ENCODE assay signal across 8 cellular contexts in the genomic region with DNA sequence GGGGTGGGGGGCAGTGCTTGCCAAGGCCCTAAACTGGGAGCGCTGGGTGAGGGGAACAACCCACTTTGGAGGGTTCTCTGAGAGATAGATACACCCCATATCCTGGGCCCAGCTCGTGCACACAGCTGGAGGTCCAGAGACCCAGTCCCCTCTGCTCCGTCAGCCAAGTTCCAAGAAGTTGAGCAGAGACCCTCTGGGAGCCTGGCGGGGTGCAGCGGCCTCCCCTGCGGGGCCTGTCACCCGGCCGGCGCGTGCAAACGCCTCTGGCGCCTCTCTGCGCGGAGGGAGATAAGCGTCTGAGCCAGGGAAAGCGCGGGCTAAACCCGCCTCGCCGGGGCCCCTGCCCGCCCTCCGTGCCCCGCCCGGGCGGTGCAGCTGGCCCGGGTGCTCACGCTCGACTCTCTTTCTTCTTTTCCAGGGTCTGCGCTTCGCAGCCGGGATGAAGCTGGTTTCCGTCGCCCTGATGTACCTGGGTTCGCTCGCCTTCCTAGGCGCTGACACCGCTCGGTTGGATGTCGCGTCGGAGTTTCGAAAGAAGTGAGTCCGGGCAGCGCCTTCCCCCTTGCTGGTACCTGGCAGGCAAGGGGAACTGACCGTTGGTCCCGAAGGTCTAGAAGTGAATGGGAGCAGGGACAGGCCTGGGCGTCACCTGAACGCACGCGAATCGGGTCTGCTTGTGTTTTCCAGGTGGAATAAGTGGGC. TPM values are rescaled to one million over a fixed set of nuclear protein-coding genes. Genes with fewer than 3 reads are reported as not detected.
DNase-seq lines count a peak whose midpoint lies in the region; ATAC-seq and TF ChIP-seq lines count a peak whose summit lies in the region.

No MANE protein-coding gene starts in this region.

- no peaks in the 10 kb centered on the region for H3K79me2 ChIP-seq in SU-DHL-6 (ENCODE audit: insufficient read depth, low read length)

- ATAC-seq in GM21723 (IDR thresholded peaks at IDR 0.05; ENCODE audit: unreplicated experiment) (no peak), GM18907 (IDR thresholded peaks at IDR 0.05; ENCODE audit: unreplicated experiment) (no peak)

- H3K9ac ChIP-seq in SU-DHL-6 (ENCODE audit: low read length), result no peak overlapping the region

- H3K9me2 ChIP-seq in SU-DHL-6 (replicated peaks; ENCODE audit: insufficient read depth, low read length), result no peaks in the 10 kb centered on the region

- no peak overlapping the region for H3K27ac ChIP-seq in SU-DHL-6 (ENCODE audit: low read depth, low read length)
- H3K27ac ChIP-seq in tibial artery, result peak overlapping the region; percentile 72 to 79

- H4K20me1 ChIP-seq in SU-DHL-6 (ENCODE audit: low read depth, low read length), result no peaks in the 10 kb centered on the region

- peak overlapping the region; percentile 52 for H3K4me2 ChIP-seq in SU-DHL-6 (ENCODE audit: low read depth, low read length, poor library complexity, severe bottlenecking)

- intact Hi-C loops in tibial artery (cut with DNase I; ENCODE audit: low total_unique reads), result loop anchor here (5.0 kb wide), 3 partner anchors 98 to 548 kb away; no protein-coding TSS in a partner anchor

- DNase-seq in activated gamma-delta T cell (lab: John Stamatoyannopoulos, UW) (peak; percentile 19), activated gamma-delta T cell treated with Interleukin-2 at 50 U/mL for 16 hours (no peak), ecto neural progenitor cell (ENCODE audit: low spot score) (peak; percentile 67), lung microvascular endothelial cell (ENCODE audit: low read depth in 2 of 2) (peak; percentile 52 to 64), tibial artery (peak; percentile 44 to 73)

- no peaks in the 10 kb centered on the region for H3K9me3 ChIP-seq in SU-DHL-6 (ENCODE audit: insufficient read depth, low read length)
- H3K9me3 ChIP-seq in tibial artery, result no peaks in the 10 kb centered on the region

- H3K4me3 ChIP-seq in SU-DHL-6 (ENCODE audit: insufficient read depth, low read length, poor library complexity, severe bottlenecking), result no peak overlapping the region
- peak overlapping the region; percentile 57 to 58 for H3K4me3 ChIP-seq in tibial artery

- no peaks in the 10 kb centered on the region for H3F3A ChIP-seq in SU-DHL-6 (ENCODE audit: insufficient read depth)

- H3K4me1 ChIP-seq in tibial artery, result peaks cover 0 to 64% (median 41%) of the 10 kb centered on the region in 4 donors

- TF ChIP-seq CTCF in SU-DHL-6 (IDR thresholded peaks at IDR 0.05; ENCODE audit: insufficient read depth, low read length, poor library complexity, severe bottlenecking) (no peak), tibial artery (IDR thresholded peaks at IDR 0.05) (no peak)

- H2AFZ ChIP-seq in SU-DHL-6 (ENCODE audit: low read depth, low read length, severe bottlenecking), result no peak overlapping the region

- H3K27me3 ChIP-seq in SU-DHL-6 (ENCODE audit: low read length) (no peaks in the 10 kb centered on the region), tibial artery (no peaks in the 10 kb centered on the region)

- no peaks in the 10 kb centered on the region for H3K36me3 ChIP-seq in SU-DHL-6 (ENCODE audit: low read length)
- H3K36me3 ChIP-seq in tibial artery, result no peaks in the 10 kb centered on the region

RNA-seq across cellular contexts. Expression of gene ADM, which starts 0.5 kb away (rescaled TPM):
- total RNA-seq in lung microvascular endothelial cell, result 167 and 785 TPM in 2 replicates

RNA-seq across cellular contexts. Expression of gene SBF2, which starts 11.4 kb away (rescaled TPM):
- 26.6 and 50.8 TPM in 2 replicates for total RNA-seq in lung microvascular endothelial cell
